In genomic region chr10:7070950-7071349, GRCh38 we compare ENCODE assay signal across 25 cellular contexts.
"Had no signal": no experiment of that assay in that cellular context is flagged by ENCODE, and none has a peak within 500 bp of the region (broad histone marks: within the 10 kb centered on the region; RNA-seq: fewer than 3 reads in every experiment).

No MANE protein-coding gene starts in this region.

- DNase-seq: activated CD4-positive, CD25-positive, alpha-beta regulatory T cell; activated CD8-positive, alpha-beta memory T cell treated with anti-CD3 and anti-CD28 coated beads for 24 hours; activated effector memory CD4-positive, alpha-beta T cell treated with anti-CD3 and anti-CD28 coated beads, Interleukin-2, amount 50 U/mL, for 16 hours; activated naive CD4-positive, alpha-beta T cell treated with Interleukin-2 at 50 U/mL for 16 hours; activated T-cell treated with anti-CD3 and anti-CD28 coated beads, Interleukin-2, amount 50 U/mL, for 4 hours; amniotic stem cell; body of pancreas; central memory CD4-positive, alpha-beta T cell; MG63; NCI-H1048; NCI-H146; NCI-H187 treated with DMSO at 0.1 percent for 48 hours; NCI-H2081 treated with DMSO at 0.1 percent for 48 hours; NCI-H446 treated with DMSO at 0.1 percent for 48 hours; NCI-H524 treated with DMSO at 0.1 percent for 48 hours; NCI-H748 treated with DMSO at 0.1 percent for 48 hours; Peyer's patch; SHP77 treated with DMSO at 0.1 percent for 48 hours; T-helper 9 cell had no signal

- H3K36me3 ChIP-seq: ascending aorta, MG63, Peyer's patch had no signal

- H3K4me3 Mint-ChIP-seq: activated naive CD8-positive, alpha-beta T cell treated with anti-CD3 and anti-CD28 coated beads, Interleukin-2, amount 50 U/mL, for 24 hours; activated T-cell treated with anti-CD3 and anti-CD28 coated beads, Interleukin-2, amount 50 U/mL, for 4 hours; IgD-negative memory B cell; T-helper 1 cell treated with Interleukin-12 subunit alpha and Interleukin-12 subunit beta and Interleukin-4 antibody, amounts not matched to agents 30 μg/mL and 1 μg/mL, for 36 hours had no signal

- H3K27ac ChIP-seq: ascending aorta, body of pancreas, KMS-11, Peyer's patch had no signal

- H3K27ac Mint-ChIP-seq: activated naive CD4-positive, alpha-beta T cell treated with anti-CD3 and anti-CD28 coated beads, Interleukin-2, amount 50 U/mL, for 72 hours; activated naive CD8-positive, alpha-beta T cell treated with anti-CD3 and anti-CD28 coated beads, Interleukin-2, amount 50 U/mL, for 24 hours; IgD-negative memory B cell; T-helper 1 cell treated with Interleukin-12 subunit alpha and Interleukin-12 subunit beta and Interleukin-4 antibody, amounts not matched to agents 30 μg/mL and 1 μg/mL, for 36 hours had no signal

- H3K4me1 ChIP-seq: ascending aorta, body of pancreas, Peyer's patch had no signal

- H3K4me2 ChIP-seq: KMS-11 had no signal

- H3K36me3 Mint-ChIP-seq: activated naive CD4-positive, alpha-beta T cell treated with anti-CD3 and anti-CD28 coated beads, Interleukin-2, amount 50 U/mL, for 72 hours; IgD-negative memory B cell had no signal

- H3K9ac ChIP-seq: KMS-11 had no signal

- ATAC-seq: activated naive CD4-positive, alpha-beta T cell treated with anti-CD3 and anti-CD28 coated beads, Interleukin-2, amount 50 U/mL, for 72 hours; activated T-cell treated with anti-CD3 and anti-CD28 coated beads, Interleukin-2, amount 50 U/mL, for 4 hours; body of pancreas had no signal

- H3K27me3 ChIP-seq: ascending aorta, body of pancreas, Peyer's patch had no signal

- H3K9me3 ChIP-seq: ascending aorta, body of pancreas, MG63, Peyer's patch had no signal

- H3K4me3 ChIP-seq: ascending aorta, body of pancreas, MG63, Peyer's patch had no signal

- H3K4me1 Mint-ChIP-seq: activated naive CD8-positive, alpha-beta T cell treated with anti-CD3 and anti-CD28 coated beads, Interleukin-2, amount 50 U/mL, for 24 hours had no signal

- H3K9me3 Mint-ChIP-seq: activated naive CD4-positive, alpha-beta T cell treated with anti-CD3 and anti-CD28 coated beads, Interleukin-2, amount 50 U/mL, for 72 hours; activated naive CD8-positive, alpha-beta T cell treated with anti-CD3 and anti-CD28 coated beads, Interleukin-2, amount 50 U/mL, for 24 hours; activated T-cell treated with anti-CD3 and anti-CD28 coated beads, Interleukin-2, amount 50 U/mL, for 4 hours; IgD-negative memory B cell; T-helper 1 cell treated with Interleukin-12 subunit alpha and Interleukin-12 subunit beta and Interleukin-4 antibody, amounts not matched to agents 30 μg/mL and 1 μg/mL, for 36 hours had no signal
